ENCODE assay signal across 1 cellular context in genomic region chr2:230906471-230907230, GRCh38.
TF ChIP-seq lines count a peak whose summit lies in the region.

No MANE protein-coding gene starts in this region.

TF ChIP-seq in H1, 55 proteins besides CTCF, POLR2A, EP300 and RAD21:
- TF ChIP-seq NRF1 (IDR thresholded peaks at IDR 0.05; ENCODE audit: low read depth, low read length) (no peak), EZH2 (IDR thresholded peaks at IDR 0.05; ENCODE audit: low read depth, low read length, severe bottlenecking) (no peak), MAFK (IDR thresholded peaks at IDR 0.05; ENCODE audit: low read depth, low read length) (no peak), TBP (IDR thresholded peaks at IDR 0.05; ENCODE audit: low read depth, low read length) (no peak), USF2 (IDR thresholded peaks at IDR 0.05; ENCODE audit: low read length) (no peak), SP4 (IDR thresholded peaks at IDR 0.05; ENCODE audit: low read length) (no peak), RBBP5 (IDR thresholded peaks at IDR 0.05; ENCODE audit: borderline replicate concordance, low read depth, low read length) (no peak), SUZ12 (IDR thresholded peaks at IDR 0.05; ENCODE audit: low read length) (no peak), SP1 (IDR thresholded peaks at IDR 0.05; ENCODE audit: low read depth, low read length) (no peak), ASH2L (IDR thresholded peaks at IDR 0.05; ENCODE audit: low read length) (no peak), SAP30 (IDR thresholded peaks at IDR 0.05; ENCODE audit: insufficient read depth, insufficient replicate concordance, low read length) (no peak), NANOG (IDR thresholded peaks at IDR 0.05; ENCODE audit: insufficient read depth, low read depth, low read length, poor library complexity, severe bottlenecking) (no peak), JUND (IDR thresholded peaks at IDR 0.05; ENCODE audit: low read length) (no peak), BCL11A (IDR thresholded peaks at IDR 0.05; ENCODE audit: low read depth in 2 of 2, low read length in 2 of 2) (no peak), YY1 (IDR thresholded peaks at IDR 0.05; ENCODE audit: low read depth, low read length) (no peak), KDM4A (IDR thresholded peaks at IDR 0.05; ENCODE audit: low read depth, low read length, severe bottlenecking) (no peak)
